In genomic region chr17:21683142-21683712, GRCh38 we compare ENCODE assay signal across 11 cellular contexts. TPM values are rescaled to one million over a fixed set of nuclear protein-coding genes. Genes with fewer than 3 reads are reported as not detected.
DNase-seq lines count a peak whose midpoint lies in the region; ATAC-seq and TF ChIP-seq lines count a peak whose summit lies in the region.
"Not testable (repeated sequence)": the region's sequence is repeated elsewhere in the genome, so short reads cannot be mapped to it uniquely, and the experiment has no call there.
"Had no signal": no experiment of that assay in that cellular context is flagged by ENCODE, and none has a peak within 500 bp of the region (broad histone marks: within the 10 kb centered on the region; RNA-seq: fewer than 3 reads in every experiment).

No MANE protein-coding gene starts in this region.

- H4K20me1 ChIP-seq in SK-N-SH (ENCODE audit: insufficient read depth), result not testable (repeated sequence)

- H3K79me2 ChIP-seq in SK-N-SH (ENCODE audit: insufficient read depth), result not testable (repeated sequence)

- not testable (repeated sequence) for H3K9me3 Mint-ChIP-seq in natural killer cell treated with Interleukin-12 subunit alpha and Interleukin-12 subunit beta and Interleukin-15 and Interleukin-18, amount 100 ng/mL, for 72 hours

- TF ChIP-seq POLR2A in suprapubic skin (IDR thresholded peaks at IDR 0.05), result not testable (repeated sequence)

- not testable (repeated sequence) for TF ChIP-seq RAD21 in SK-N-SH (IDR thresholded peaks at IDR 0.05; ENCODE audit: low read length)

- POLR2A ChIA-PET in SK-N-SH (lab: Yijun Ruan, JAX), result not testable (repeated sequence)

- not testable (repeated sequence) for ATAC-seq in natural killer cell treated with Interleukin-12 subunit alpha and Interleukin-12 subunit beta and Interleukin-15 and Interleukin-18, amount 100 ng/mL, for 72 hours

- H3K4me2 ChIP-seq in SK-N-SH, result peak overlapping the region; percentile 46

- not testable (repeated sequence) for H2AFZ ChIP-seq in SK-N-SH (ENCODE audit: low read depth)

- H3K4me3 Mint-ChIP-seq in natural killer cell treated with Interleukin-12 subunit alpha and Interleukin-12 subunit beta and Interleukin-15 and Interleukin-18, amount 100 ng/mL, for 72 hours, result not testable (repeated sequence)

- H3K9me2 ChIP-seq in SK-N-SH, result not testable (repeated sequence)

- DNase-seq in ELF-1 (ENCODE audit: low read depth, low spot score), result peak; percentile 25
- peak; percentile 18 for DNase-seq in NCI-H524 treated with DMSO at 0.1 percent for 48 hours (lab: John Stamatoyannopoulos, UW)
- DNase-seq in SK-N-SH, result not testable (repeated sequence)
- peak; percentile 4 for DNase-seq in activated naive CD4-positive, alpha-beta T cell treated with anti-CD3 and anti-CD28 coated beads, Interleukin-2, amount 50 U/mL, for 16 hours
- peak; percentile 5 for DNase-seq in natural killer cell treated with Interleukin-12 subunit alpha and Interleukin-12 subunit beta and Interleukin-15 and Interleukin-18, amount 100 ng/mL, for 72 hours (ENCODE audit: low spot score)
- peak; percentile 18 to 40 for DNase-seq in suprapubic skin (ENCODE audit: low spot score in 2 of 2)

- H3K9ac ChIP-seq in SK-N-SH, result not testable (repeated sequence)

- H3K27ac ChIP-seq in SK-N-SH (ENCODE audit: low read depth in 2 of 2, low read length in 1 of 2); suprapubic skin: not testable (repeated sequence)

- H3F3A ChIP-seq in SK-N-SH (replicated peaks; ENCODE audit: insufficient read depth), result not testable (repeated sequence)

- no CpG with 5 or more reads among the region's 46 CpGs for WGBS in SK-N-SH (ENCODE audit: low lambda C conversion rate)
- WGBS in suprapubic skin, result no CpG with 5 or more reads among the region's 46 CpGs

- H3K4me3 ChIP-seq in SK-N-SH (ENCODE audit: low read depth in 2 of 2, low read length in 1 of 2); suprapubic skin: not testable (repeated sequence)

- not testable (repeated sequence) for H3K9me3 ChIP-seq in SK-N-SH, suprapubic skin

- H3K27me3 Mint-ChIP-seq in natural killer cell treated with Interleukin-12 subunit alpha and Interleukin-12 subunit beta and Interleukin-15 and Interleukin-18, amount 100 ng/mL, for 72 hours, result not testable (repeated sequence)

- H3K27me3 ChIP-seq in SK-N-SH (ENCODE audit: insufficient read depth), result peaks cover 43% of the 10 kb centered on the region
- not testable (repeated sequence) for H3K27me3 ChIP-seq in suprapubic skin

- CTCF ChIA-PET in SK-N-SH (lab: Yijun Ruan, JAX), result not testable (repeated sequence)

- H3K36me3 Mint-ChIP-seq in natural killer cell treated with Interleukin-12 subunit alpha and Interleukin-12 subunit beta and Interleukin-15 and Interleukin-18, amount 100 ng/mL, for 72 hours, result not testable (repeated sequence)

- H3K4me1 Mint-ChIP-seq in natural killer cell treated with Interleukin-12 subunit alpha and Interleukin-12 subunit beta and Interleukin-15 and Interleukin-18, amount 100 ng/mL, for 72 hours (ENCODE audit: low read depth in 2 of 2), result not testable (repeated sequence)

- not testable (repeated sequence) for H3K27ac Mint-ChIP-seq in natural killer cell treated with Interleukin-12 subunit alpha and Interleukin-12 subunit beta and Interleukin-15 and Interleukin-18, amount 100 ng/mL, for 72 hours

- not testable (repeated sequence) for TF ChIP-seq EP300 in SK-N-SH (IDR thresholded peaks at IDR 0.05; ENCODE audit: borderline replicate concordance in 1 of 2, low read depth in 1 of 2, low read length in 1 of 2); suprapubic skin (IDR thresholded peaks at IDR 0.05)

- TF ChIP-seq CTCF in SK-N-SH (IDR thresholded peaks at IDR 0.05); suprapubic skin (IDR thresholded peaks at IDR 0.05): not testable (repeated sequence)

- H3K4me1 ChIP-seq in SK-N-SH (ENCODE audit: control insufficient read depth in 1 of 2, insufficient read depth in 2 of 2, low read depth in 1 of 2, low read length in 1 of 2); suprapubic skin: not testable (repeated sequence)

- H3K36me3 ChIP-seq in SK-N-SH (replicated peaks in 1 of 2; ENCODE audit: control insufficient read depth in 1 of 2, insufficient read depth in 2 of 2, low read length in 1 of 2); suprapubic skin: not testable (repeated sequence)

RNA-seq across cellular contexts. Expression of gene KCNJ18, which starts 9.1 kb away (rescaled TPM):
- not detected in 2 replicates for polyA plus RNA-seq in SK-N-SH (2012; rRNA removed)
- polyA plus RNA-seq in SK-N-SH (2012; cell fraction: cytosol; rRNA removed), result not detected in 2 replicates
- not detected in 2 replicates for polyA plus RNA-seq in SK-N-SH (2012; cell fraction: nucleus; rRNA removed)
- total RNA-seq in natural killer cell treated with Interleukin-12 subunit alpha and Interleukin-12 subunit beta and Interleukin-15 and Interleukin-18, amount 100 ng/mL, for 72 hours, result not detected
- 10 to 100 TPM in 3 of 4 donors, 1 to 10 TPM in 1; 2.3 to 32.9 (median 19.3) TPM for total RNA-seq in suprapubic skin
- total RNA-seq: Calu3; CD4-positive, alpha-beta memory T cell; Daoy; HFFc6 had no signal
- polyA plus RNA-seq: A549; CD4-positive, alpha-beta memory T cell had no signal
